24 cellular contexts compared by ENCODE assay signal in the genomic region with DNA sequence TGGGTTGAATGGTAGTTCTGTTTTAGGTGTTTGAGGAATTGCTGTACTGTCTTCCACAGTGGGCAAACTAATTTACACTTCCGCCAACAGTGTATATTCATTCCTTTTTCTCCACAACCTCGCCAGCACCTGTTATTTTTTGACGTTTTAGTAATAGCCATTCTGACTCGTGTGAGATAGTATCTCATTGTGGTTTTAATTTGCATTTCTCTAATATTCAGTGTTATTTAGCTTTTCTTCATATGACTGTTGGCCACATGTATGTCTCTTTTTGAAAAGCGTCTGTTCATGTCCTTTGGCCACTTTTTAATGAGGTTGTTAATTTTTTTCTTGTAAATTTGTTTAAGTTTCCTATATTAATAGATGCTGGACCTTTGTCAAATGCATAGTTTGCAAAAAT. TPM values are rescaled to one million over a fixed set of nuclear protein-coding genes. Genes with fewer than 3 reads are reported as not detected.
"Had no signal": no experiment of that assay in that cellular context is flagged by ENCODE, and none has a peak within 500 bp of the region (broad histone marks: within the 10 kb centered on the region; RNA-seq: fewer than 3 reads in every experiment).

No MANE protein-coding gene starts in this region.

- H3K27ac ChIP-seq: epithelial cell of prostate, esophagus squamous epithelium, gastrocnemius medialis, heart right ventricle, left lung, lower lobe of right lung had no signal

- H3K4me1 ChIP-seq: esophagus squamous epithelium, gastrocnemius medialis, heart right ventricle, left lung, lower lobe of right lung had no signal

- ATAC-seq: effector memory CD8-positive, alpha-beta T cell; esophagus mucosa; gastrocnemius medialis; heart right ventricle; left cardiac atrium; left lung; left ventricle myocardium superior; lower lobe of right lung; mucosa of descending colon; naive thymus-derived CD8-positive, alpha-beta T cell had no signal

- H3K9me3 ChIP-seq: esophagus squamous epithelium, gastrocnemius medialis, lower lobe of right lung, mucosa of descending colon had no signal

- H3K4me3 ChIP-seq: esophagus squamous epithelium, gastrocnemius medialis, heart right ventricle, left lung, lower lobe of right lung, mucosa of descending colon had no signal

- H3K27me3 ChIP-seq: esophagus squamous epithelium, gastrocnemius medialis, heart right ventricle, left lung had no signal

- H3K36me3 ChIP-seq: esophagus squamous epithelium, gastrocnemius medialis, heart right ventricle, left lung, lower lobe of right lung had no signal

- DNase-seq: cortex of kidney; effector CD8-positive, alpha-beta T cell; effector memory CD8-positive, alpha-beta T cell; endodermal cell; erythroblast; esophagus squamous epithelium; foreskin fibroblast; foreskin melanocyte; gastrocnemius medialis; glutamatergic neuron; head of caudate nucleus; heart right ventricle; hippocampal formation; left cardiac atrium; left lung; left ventricle myocardium superior; lower lobe of right lung; mesenchymal stem cell; mucosa of descending colon; naive B cell; naive thymus-derived CD8-positive, alpha-beta T cell had no signal

RNA-seq across cellular contexts. Expression of a gene that starts 26.9 kb away (rescaled TPM):
- total RNA-seq: myocyte had no signal
